In genomic region chr10:97123713-97124112, GRCh38 we compare ENCODE assay signal across 24 cellular contexts.
DNase-seq lines count a peak whose midpoint lies in the region; ATAC-seq and TF ChIP-seq lines count a peak whose summit lies in the region.
"Had no signal": no experiment of that assay in that cellular context is flagged by ENCODE, and none has a peak within 500 bp of the region (broad histone marks: within the 10 kb centered on the region; RNA-seq: fewer than 3 reads in every experiment).

No MANE protein-coding gene starts in this region.

- H3K36me3 Mint-ChIP-seq in T-helper 17 cell (ENCODE audit: low read depth), result peaks cover 3% of the 10 kb centered on the region
- no peaks in the 10 kb centered on the region for H3K36me3 Mint-ChIP-seq in activated CD4-positive, alpha-beta memory T cell treated with anti-CD3 and anti-CD28 coated beads, Interleukin-2, amount 10 ng/mL, durations not matched to agents 7 days and 5 days (ENCODE audit: low read depth)
- H3K36me3 Mint-ChIP-seq: naive B cell had no signal

- no peak overlapping the region for H2AK5ac ChIP-seq in mesendoderm (ENCODE audit: low read length)

- no peaks in the 10 kb centered on the region for H3K9me3 Mint-ChIP-seq in activated CD4-positive, alpha-beta memory T cell treated with anti-CD3 and anti-CD28 coated beads, Interleukin-2, amount 10 ng/mL, durations not matched to agents 7 days and 5 days
- H3K9me3 Mint-ChIP-seq: activated T-cell treated with anti-CD3 and anti-CD28 coated beads, Interleukin-2, amount 50 U/mL, for 72 hours; naive B cell had no signal

- H3K4me1 Mint-ChIP-seq in T-helper 17 cell, result peaks cover 4% of the 10 kb centered on the region
- H3K4me1 Mint-ChIP-seq in activated CD4-positive, alpha-beta memory T cell treated with anti-CD3 and anti-CD28 coated beads, Interleukin-2, amount 10 ng/mL, durations not matched to agents 7 days and 5 days, result no peaks in the 10 kb centered on the region
- H3K4me1 Mint-ChIP-seq: naive B cell had no signal

- POLR2A ChIA-PET in activated CD4-positive, alpha-beta memory T cell treated with anti-CD3 and anti-CD28 coated beads, Interleukin-2, amount 10 ng/mL, durations not matched to agents 7 days and 5 days (lab: Charles Lee), result no interaction called here
- POLR2A ChIA-PET in HEK293T (lab: Yijun Ruan, JAX), result no interaction called here

- H3K27me3 ChIP-seq in mesendoderm (ENCODE audit: insufficient read depth, low read length, poor library complexity), result no peaks in the 10 kb centered on the region
- H3K27me3 ChIP-seq: colonic mucosa, right atrium auricular region had no signal

- H3K27ac Mint-ChIP-seq in T-helper 17 cell, result no peak overlapping the region
- no peak overlapping the region for H3K27ac Mint-ChIP-seq in activated CD4-positive, alpha-beta memory T cell treated with anti-CD3 and anti-CD28 coated beads, Interleukin-2, amount 10 ng/mL, durations not matched to agents 7 days and 5 days
- H3K27ac Mint-ChIP-seq: activated T-cell treated with anti-CD3 and anti-CD28 coated beads, Interleukin-2, amount 50 U/mL, for 72 hours; naive B cell had no signal

- peaks cover 41% of the 10 kb centered on the region for H3K27me3 Mint-ChIP-seq in T-helper 17 cell
- peaks cover 22% of the 10 kb centered on the region for H3K27me3 Mint-ChIP-seq in activated CD4-positive, alpha-beta memory T cell treated with anti-CD3 and anti-CD28 coated beads, Interleukin-2, amount 10 ng/mL, durations not matched to agents 7 days and 5 days

- no peak overlapping the region for H3K4me2 ChIP-seq in mesendoderm (ENCODE audit: low read length)

- H3K4ac ChIP-seq in mesendoderm (ENCODE audit: low read depth, low read length), result no peak overlapping the region

- no peak overlapping the region for H3K9ac ChIP-seq in mesendoderm (ENCODE audit: low read length)

- peak overlapping the region; percentile 60 for H3K56ac ChIP-seq in mesendoderm (ENCODE audit: low read length)

- no peaks in the 10 kb centered on the region for H3K9me3 ChIP-seq in T-helper 17 cell (ENCODE audit: control insufficient read depth, low read length, poor library complexity, severe bottlenecking)
- H3K9me3 ChIP-seq: colonic mucosa, HAP-1, right atrium auricular region, thoracic aorta had no signal

- H3K23ac ChIP-seq in mesendoderm (ENCODE audit: low read length), result no peak overlapping the region

- H2BK15ac ChIP-seq in mesendoderm (replicated peaks; ENCODE audit: low read depth), result no peak overlapping the region

- H4K8ac ChIP-seq in mesendoderm (ENCODE audit: low read depth, low read length), result no peak overlapping the region

- H3K79me2 ChIP-seq in mesendoderm (ENCODE audit: control insufficient read depth, insufficient read depth, low read length), result no peaks in the 10 kb centered on the region

- no peak overlapping the region for H3K4me3 ChIP-seq in mesendoderm (ENCODE audit: low read length)
- H3K4me3 ChIP-seq: colonic mucosa, HAP-1, right atrium auricular region, thoracic aorta had no signal

- H2BK120ac ChIP-seq in mesendoderm (ENCODE audit: low read depth, low read length), result no peak overlapping the region

- H2BK5ac ChIP-seq in mesendoderm (ENCODE audit: low read length), result no peak overlapping the region

- peak; percentile 50 for DNase-seq in Ammon's horn (ENCODE audit: low spot score)
- peak; percentile 79 for DNase-seq in NCI-H1092 (lab: John Stamatoyannopoulos, UW)
- DNase-seq in NCI-H510A treated with DMSO at 0.1 percent for 48 hours (lab: John Stamatoyannopoulos, UW), result peak; percentile 80
- no peak for DNase-seq in mesendoderm
- DNase-seq in T-helper 17 cell, result no peak
- no peak for DNase-seq in activated CD4-positive, alpha-beta memory T cell treated with anti-CD3 and anti-CD28 coated beads, Interleukin-2, amount 10 ng/mL, durations not matched to agents 7 days and 5 days
- DNase-seq in HEK293T (ENCODE audit: extremely low spot score), result no peak
- DNase-seq: activated CD4-positive, alpha-beta T cell treated with anti-CD3 and anti-CD28 coated beads for 48 hours; activated naive CD4-positive, alpha-beta T cell treated with Interleukin-2 at 50 U/mL for 16 hours; activated T-cell treated with anti-CD3 and anti-CD28 coated beads, Interleukin-2, amount 50 U/mL, for 72 hours; colonic mucosa; effector memory CD4-positive, alpha-beta T cell; erythroblast; left colon; mesenchymal stem cell; naive B cell; NCI-H1048; NCI-H226; occipital lobe; stimulated activated naive CD8-positive, alpha-beta T cell treated with anti-CD3 and anti-CD28 coated beads, Interleukin-15, Interleukin-2, amounts not matched to agents 100 U/mL and 50 U/mL, for 24 hours had no signal

- CTCF ChIA-PET in activated CD4-positive, alpha-beta memory T cell treated with anti-CD3 and anti-CD28 coated beads, Interleukin-2, amount 10 ng/mL, durations not matched to agents 7 days and 5 days (lab: Charles Lee), result interaction anchor here (0.7 to 2.9 kb wide), 4 partner anchors 42 to 248 kb away, joined by 3 to 7 read pairs (median 6); no protein-coding TSS in a partner anchor
- CTCF ChIA-PET in HEK293T (lab: Yijun Ruan, JAX), result interaction anchor here (1.0 kb wide), 1 partner anchor 87 kb away, joined by 3 read pairs; no protein-coding TSS in a partner anchor

- H3K18ac ChIP-seq in mesendoderm (ENCODE audit: low read length), result no peak overlapping the region

- H4K5ac ChIP-seq in mesendoderm (ENCODE audit: low read length), result no peak overlapping the region

- H3K79me1 ChIP-seq in mesendoderm (ENCODE audit: low read length), result no peaks in the 10 kb centered on the region

- ATAC-seq in T-helper 17 cell (no peak), GM21576 (IDR thresholded peaks at IDR 0.05; ENCODE audit: unreplicated experiment) (no peak)
- ATAC-seq: activated T-cell treated with anti-CD3 and anti-CD28 coated beads, Interleukin-2, amount 50 U/mL, for 72 hours; left colon; stimulated activated naive CD8-positive, alpha-beta T cell treated with anti-CD3 and anti-CD28 coated beads, Interleukin-15, Interleukin-2, amounts not matched to agents 100 U/mL and 50 U/mL, for 24 hours had no signal

- no peaks in the 10 kb centered on the region for H3K4me1 ChIP-seq in mesendoderm (ENCODE audit: control insufficient read depth, low read depth, low read length)
- H3K4me1 ChIP-seq: colonic mucosa, HAP-1, right atrium auricular region had no signal

- no CpG with 5 or more reads among the region's 7 CpGs for WGBS in mesendoderm (ENCODE audit: extremely low coverage, insufficient coverage, low lambda C conversion rate)

- no peak overlapping the region for H3K4me3 Mint-ChIP-seq in T-helper 17 cell
- no peak overlapping the region for H3K4me3 Mint-ChIP-seq in activated CD4-positive, alpha-beta memory T cell treated with anti-CD3 and anti-CD28 coated beads, Interleukin-2, amount 10 ng/mL, durations not matched to agents 7 days and 5 days
- H3K4me3 Mint-ChIP-seq: activated T-cell treated with anti-CD3 and anti-CD28 coated beads, Interleukin-2, amount 50 U/mL, for 72 hours; naive B cell had no signal

- no peaks in the 10 kb centered on the region for H3K36me3 ChIP-seq in mesendoderm (ENCODE audit: control insufficient read depth, insufficient read depth, low read length)
- H3K36me3 ChIP-seq: colonic mucosa, HAP-1, right atrium auricular region, thoracic aorta had no signal

- no peak overlapping the region for H3K27ac ChIP-seq in mesendoderm (ENCODE audit: low read depth, low read length)
- H3K27ac ChIP-seq: colonic mucosa, right atrium auricular region, thoracic aorta had no signal

TF ChIP-seq in HEK293T, 16 proteins besides CTCF, POLR2A, EP300 and RAD21:
- TF ChIP-seq ELF4 (IDR thresholded peaks at IDR 0.05) (no peak), TARDBP (IDR thresholded peaks at IDR 0.05) (no peak), FOXK2 (IDR thresholded peaks at IDR 0.05) (no peak), L3MBTL2 (conservative IDR thresholded peaks at IDR 0.05) (no peak), CTBP1 (IDR thresholded peaks at IDR 0.05; ENCODE audit: borderline replicate concordance) (no peak)

Comparison
In these comparisons a context has a peak if more than half of its experiments do, and no peak if none do; other contexts are left out.
1. DNase-seq: peak in Ammon's horn (single experiment), NCI-H1092 (single experiment) and NCI-H510A treated with DMSO at 0.1 percent for 48 hours (single experiment); none in mesendoderm (single experiment), T-helper 17 cell (0 of 3), activated CD4-positive, alpha-beta memory T cell treated with anti-CD3 and anti-CD28 coated beads, Interleukin-2, amount 10 ng/mL, durations not matched to agents 7 days and 5 days (single experiment) and HEK293T (single experiment).